11 cellular contexts compared by ENCODE assay signal in genomic region chr2:43131890-43132522, GRCh38.
DNase-seq lines count a peak whose midpoint lies in the region; ATAC-seq and TF ChIP-seq lines count a peak whose summit lies in the region.
"Had no signal": no experiment of that assay in that cellular context is flagged by ENCODE, and none has a peak within 500 bp of the region (broad histone marks: within the 10 kb centered on the region; RNA-seq: fewer than 3 reads in every experiment).

No MANE protein-coding gene starts in this region.

- peaks cover 0 to 3% (median 0%) of the 10 kb centered on the region in 7 donors for H3K9me3 Mint-ChIP-seq in CD14-positive monocyte
- no peaks in the 10 kb centered on the region for H3K9me3 Mint-ChIP-seq in MCF 10A (ENCODE audit: unreplicated experiment)
- no peaks in the 10 kb centered on the region for H3K9me3 Mint-ChIP-seq in natural killer cell treated with Interleukin-12 subunit alpha and Interleukin-12 subunit beta and Interleukin-15 and Interleukin-18, amount 100 ng/mL, for 72 hours
- no peaks in the 10 kb centered on the region for H3K9me3 Mint-ChIP-seq in WTC11

- peak overlapping the region; percentile 15 for H3K4me2 ChIP-seq in Karpas-422 (ENCODE audit: low read depth, low read length, poor library complexity, severe bottlenecking)

- peaks cover 8% of the 10 kb centered on the region for H3K4me1 ChIP-seq in Karpas-422 (ENCODE audit: low read length)
- no peaks in the 10 kb centered on the region for H3K4me1 ChIP-seq in A673 (ENCODE audit: insufficient read depth, low read length, poor library complexity, severe bottlenecking)

- H3K27ac Mint-ChIP-seq in CD14-positive monocyte (peak overlapping the region; percentile 92 to 99 (median 97)), MCF 10A (ENCODE audit: low read depth, unreplicated experiment) (peak overlapping the region; percentile 89), WTC11 (no peak overlapping the region)
- peak overlapping the region; percentile 1 to 52 for H3K27ac Mint-ChIP-seq in natural killer cell treated with Interleukin-12 subunit alpha and Interleukin-12 subunit beta and Interleukin-15 and Interleukin-18, amount 100 ng/mL, for 72 hours

- no peak overlapping the region for H3K9ac ChIP-seq in Karpas-422 (ENCODE audit: low read length)

- H3K79me2 ChIP-seq in Karpas-422 (ENCODE audit: low read length): no peaks in the 10 kb centered on the region

- no peak overlapping the region for H2AFZ ChIP-seq in Karpas-422 (ENCODE audit: low read length)

- DNase-seq in CD14-positive monocyte (ENCODE audit: low spot score) (no peak), Karpas-422 (no peak), MCF 10A (ENCODE audit: unreplicated experiment) (peak; percentile 85), NCI-H1092 treated with DMSO at 0.1 percent for 48 hours (lab: John Stamatoyannopoulos, UW) (no peak), DMS53 (lab: John Stamatoyannopoulos, UW) (no peak), WTC11 (ENCODE audit: low spot score) (no peak), A673 (ENCODE audit: low spot score) (no peak)
- no peak for DNase-seq in natural killer cell treated with Interleukin-12 subunit alpha and Interleukin-12 subunit beta and Interleukin-15 and Interleukin-18, amount 100 ng/mL, for 72 hours (ENCODE audit: low spot score)
- DNase-seq: NCI-H1436 treated with DMSO at 0.1 percent for 48 hours, T1000 had no signal

- intact Hi-C loops in CD14-positive monocyte (cut with micrococcal nuclease) (loop anchor here (1.0 to 5.0 kb wide), 5 partner anchors 25 to 405 kb away; partner anchors contain the start of gene ZFP36L2 (in 1 of the 2)), MCF 10A (cut with micrococcal nuclease) (loop anchor here (1.0 to 5.0 kb wide), 13 partner anchors 35 to 352 kb away; no protein-coding TSS in a partner anchor), A673 (cut with micrococcal nuclease; ENCODE audit: unreplicated experiment) (no loop called here)

- H3K4me3 Mint-ChIP-seq in CD14-positive monocyte: peak overlapping the region in 1 of 2 donors; percentile 73
- H3K4me3 Mint-ChIP-seq in MCF 10A (ENCODE audit: unreplicated experiment): peak overlapping the region; percentile 19
- H3K4me3 Mint-ChIP-seq in natural killer cell treated with Interleukin-12 subunit alpha and Interleukin-12 subunit beta and Interleukin-15 and Interleukin-18, amount 100 ng/mL, for 72 hours: peak overlapping the region; percentile 48
- H3K4me3 Mint-ChIP-seq in WTC11: no peak overlapping the region

- H3K27me3 ChIP-seq in Karpas-422 (ENCODE audit: low read length) (no peaks in the 10 kb centered on the region), A673 (replicated peaks; ENCODE audit: insufficient read depth, low read depth, low read length, poor library complexity) (no peaks in the 10 kb centered on the region)
- H3K27me3 ChIP-seq: pancreas had no signal

- H3K36me3 Mint-ChIP-seq in CD14-positive monocyte: no peaks in the 10 kb centered on the region
- no peaks in the 10 kb centered on the region for H3K36me3 Mint-ChIP-seq in MCF 10A (ENCODE audit: insufficient read depth, unreplicated experiment)
- no peaks in the 10 kb centered on the region for H3K36me3 Mint-ChIP-seq in natural killer cell treated with Interleukin-12 subunit alpha and Interleukin-12 subunit beta and Interleukin-15 and Interleukin-18, amount 100 ng/mL, for 72 hours
- no peaks in the 10 kb centered on the region for H3K36me3 Mint-ChIP-seq in WTC11

- H3K36me3 ChIP-seq in Karpas-422 (ENCODE audit: insufficient read depth, low read length) (no peaks in the 10 kb centered on the region), A673 (ENCODE audit: insufficient read depth, low read length, poor library complexity, severe bottlenecking) (no peaks in the 10 kb centered on the region)
- H3K36me3 ChIP-seq: pancreas had no signal

- H3K9me3 ChIP-seq in Karpas-422 (ENCODE audit: low read length) (no peaks in the 10 kb centered on the region), A673 (ENCODE audit: low read depth, low read length, poor library complexity, severe bottlenecking) (no peaks in the 10 kb centered on the region)
- H3K9me3 ChIP-seq: pancreas had no signal

- no peaks in the 10 kb centered on the region for H3K9me2 ChIP-seq in Karpas-422 (replicated peaks; ENCODE audit: insufficient read depth, low read length)

- TF ChIP-seq CTCF in CD14-positive monocyte (IDR thresholded peaks at IDR 0.05): no peak
- no peak for TF ChIP-seq CTCF in MCF 10A (IDR thresholded peaks at IDR 0.05; ENCODE audit: unreplicated experiment)
- TF ChIP-seq CTCF in WTC11 (IDR thresholded peaks at IDR 0.05): no peak
- TF ChIP-seq CTCF in A673 (conservative IDR thresholded peaks at IDR 0.05; ENCODE audit: low read depth, low read length): no peak

- peaks cover 0 to 2% (median 0%) of the 10 kb centered on the region in 3 donors for H3K27me3 Mint-ChIP-seq in CD14-positive monocyte (ENCODE audit: low read depth in 3 of 3)
- no peaks in the 10 kb centered on the region for H3K27me3 Mint-ChIP-seq in MCF 10A (ENCODE audit: insufficient read depth, unreplicated experiment)
- H3K27me3 Mint-ChIP-seq in natural killer cell treated with Interleukin-12 subunit alpha and Interleukin-12 subunit beta and Interleukin-15 and Interleukin-18, amount 100 ng/mL, for 72 hours: no peaks in the 10 kb centered on the region
- H3K27me3 Mint-ChIP-seq in WTC11 (ENCODE audit: low read depth): no peaks in the 10 kb centered on the region; the same call in 1 of the 2 replicates

- ATAC-seq in natural killer cell treated with Interleukin-12 subunit alpha and Interleukin-12 subunit beta and Interleukin-15 and Interleukin-18, amount 100 ng/mL, for 72 hours: no peak
- no peak for ATAC-seq in WTC11

- BruUV-seq in MCF 10A (replicated peaks; lab: Mats Ljungman, UMichigan) (TSS peak; percentile 80), A673 (replicated peaks; lab: Mats Ljungman, UMichigan) (no TSS peak)

- CTCF ChIA-PET in MCF 10A (lab: Yijun Ruan, JAX) (interaction anchor here (0.6 to 2.7 kb wide), 19 partner anchors 8 to 407 kb away, joined by 3 to 17 read pairs (median 4); no protein-coding TSS in a partner anchor), WTC11 (lab: Charles Lee) (interaction anchor here (0.5 to 5.3 kb wide), 7 partner anchors 8 to 353 kb away, joined by 3 to 31 read pairs (median 5); partner anchors contain the start of gene ZFP36L2), A673 (lab: Charles Lee) (no interaction called here)

- H3K27ac ChIP-seq in Karpas-422 (ENCODE audit: low read length) (no peak overlapping the region), A673 (ENCODE audit: low read depth, low read length, poor library complexity, severe bottlenecking) (no peak overlapping the region)

- peaks cover 99% of the 10 kb centered on the region for H3K4me1 Mint-ChIP-seq in CD14-positive monocyte
- H3K4me1 Mint-ChIP-seq in MCF 10A (ENCODE audit: insufficient read depth, unreplicated experiment): peaks cover 40% of the 10 kb centered on the region
- peaks cover 81 to 88% of the 10 kb centered on the region in 2 donors for H3K4me1 Mint-ChIP-seq in natural killer cell treated with Interleukin-12 subunit alpha and Interleukin-12 subunit beta and Interleukin-15 and Interleukin-18, amount 100 ng/mL, for 72 hours (ENCODE audit: low read depth in 2 of 2)
- peaks cover 42% of the 10 kb centered on the region for H3K4me1 Mint-ChIP-seq in WTC11

- H3K4me3 ChIP-seq in Karpas-422 (ENCODE audit: low read length): no peak overlapping the region
- H3K4me3 ChIP-seq in A673 (ENCODE audit: low read depth, low read length, poor library complexity, severe bottlenecking): no peak overlapping the region
- H3K4me3 ChIP-seq: pancreas had no signal

- no peaks in the 10 kb centered on the region for H4K20me1 ChIP-seq in Karpas-422 (ENCODE audit: insufficient read depth, low read depth, low read length)

- POLR2A ChIA-PET in MCF 10A (lab: Yijun Ruan, JAX) (interaction anchor here (0.5 to 14.4 kb wide), 29 partner anchors 9 to 409 kb away, joined by 3 to 240 read pairs (median 5); partner anchors contain the start of gene ZFP36L2), WTC11 (lab: Charles Lee) (no interaction called here), A673 (lab: Charles Lee; ENCODE audit: low non-redundant PET) (no interaction called here)

TF ChIP-seq in WTC11, 78 proteins besides CTCF, POLR2A, EP300 and RAD21:
- TF ChIP-seq ZNF416 (CRISPR knock-in tag; IDR thresholded peaks at IDR 0.05) (no peak), ELF4 (CRISPR knock-in tag; IDR thresholded peaks at IDR 0.05; ENCODE audit: low read depth) (no peak)
